ENCODE assay signal across 9 cellular contexts in genomic region chr11:86805873-86806310, GRCh38. TPM values are rescaled to one million over a fixed set of nuclear protein-coding genes. Genes with fewer than 3 reads are reported as not detected.
DNase-seq lines count a peak whose midpoint lies in the region; ATAC-seq and TF ChIP-seq lines count a peak whose summit lies in the region.
"Had no signal": no experiment of that assay in that cellular context is flagged by ENCODE, and none has a peak within 500 bp of the region (broad histone marks: within the 10 kb centered on the region; RNA-seq: fewer than 3 reads in every experiment).

No MANE protein-coding gene starts in this region.

- H3K27me3 ChIP-seq in GM23338 (ENCODE audit: insufficient read depth) = peaks cover 14% of the 10 kb centered on the region
- H3K27me3 ChIP-seq in PC-3 (ENCODE audit: low read length) = no peaks in the 10 kb centered on the region
- no peaks in the 10 kb centered on the region for H3K27me3 ChIP-seq in right lobe of liver

- H3K79me2 ChIP-seq in GM23338 (replicated peaks; ENCODE audit: insufficient read depth) (no peaks in the 10 kb centered on the region), PC-3 (ENCODE audit: low read length) (peaks cover 95% of the 10 kb centered on the region)

- H3K4me2 ChIP-seq in GM23338 (no peak overlapping the region), PC-3 (ENCODE audit: low read length) (peak overlapping the region; percentile 45)

- H3K9me3 Mint-ChIP-seq in GM23338 = no peaks in the 10 kb centered on the region

- no peak overlapping the region for H3K4me3 Mint-ChIP-seq in GM23338

- H3K36me3 ChIP-seq in GM23338 (ENCODE audit: insufficient read depth) (no peaks in the 10 kb centered on the region), PC-3 (ENCODE audit: low read depth, low read length) (peaks cover 12% of the 10 kb centered on the region; the same call in 1 of the 2 replicates), right lobe of liver (no peaks in the 10 kb centered on the region)
- H3K36me3 ChIP-seq: neutrophil had no signal

- H3K27ac ChIP-seq in GM23338 (ENCODE audit: low read depth) (no peak overlapping the region), PC-3 (ENCODE audit: low read length) (peak overlapping the region; percentile 28; the same call in 1 of the 2 replicates), right lobe of liver (no peak overlapping the region)
- H3K27ac ChIP-seq: neutrophil had no signal

- H3K27me3 Mint-ChIP-seq in GM23338 (ENCODE audit: insufficient read depth, low read depth, poor library complexity) = peaks cover 7% of the 10 kb centered on the region

- CTCF ChIA-PET in PC-3 (lab: Charles Lee) = no interaction called here

- ATAC-seq in GM18511 (IDR thresholded peaks at IDR 0.05; ENCODE audit: unreplicated experiment) (peak; percentile 98), GM23338 (no peak), PC-3 (no peak), right lobe of liver (peak; percentile 38 to 61 (median 48))

- H3K4me3 ChIP-seq in GM23338 (no peak overlapping the region), PC-3 (ENCODE audit: low read length) (no peak overlapping the region), right lobe of liver (no peak overlapping the region)

- no peak overlapping the region for H3K9ac ChIP-seq in PC-3 (ENCODE audit: low read length)

- H3K4me1 ChIP-seq in GM23338 (ENCODE audit: insufficient read depth) (peaks cover 18% of the 10 kb centered on the region), PC-3 (ENCODE audit: insufficient read depth, low read length) (peaks cover 38% of the 10 kb centered on the region), right lobe of liver (peaks cover 0 to 4% (median under 1%) of the 10 kb centered on the region in 4 donors)

- H2AFZ ChIP-seq in GM23338 (no peak overlapping the region), PC-3 (ENCODE audit: low read length) (no peak overlapping the region)

- no peaks in the 10 kb centered on the region for H3K9me2 ChIP-seq in GM23338 (ENCODE audit: insufficient read depth)
- H3K9me2 ChIP-seq in PC-3 (replicated peaks; ENCODE audit: low read length) = no peaks in the 10 kb centered on the region

- intact Hi-C loops in PC-3 (cut with micrococcal nuclease) (no loop called here), right lobe of liver (cut with DNase I) (no loop called here)

- no TSS peak for BruUV-seq in PC-3 (replicated peaks; lab: Mats Ljungman, UMichigan)

- peak; percentile 17 for DNase-seq in GM23338 (ENCODE audit: low spot score)
- peak; percentile 41 for DNase-seq in PC-3
- DNase-seq in right lobe of liver = no peak
- DNase-seq in NCI-H526 (lab: John Stamatoyannopoulos, UW) = no peak
- DNase-seq in middle frontal gyrus (ENCODE audit: extremely low spot score, low spot score) = no peak
- no peak for DNase-seq in erythroblast (lab: John Stamatoyannopoulos, UW)
- no peak for DNase-seq in NCI-H187 treated with DMSO at 0.1 percent for 48 hours (lab: John Stamatoyannopoulos, UW)

- H3K4me1 Mint-ChIP-seq in GM23338 = peaks cover 18% of the 10 kb centered on the region

- TF ChIP-seq CTCF in GM23338 (conservative IDR thresholded peaks at IDR 0.05; ENCODE audit: low read depth in 2 of 2) (no peak), PC-3 (conservative IDR thresholded peaks at IDR 0.05; ENCODE audit: low read depth, low read length) (no peak), right lobe of liver (IDR thresholded peaks at IDR 0.05) (no peak)

- H3F3A ChIP-seq in GM23338 (replicated peaks; ENCODE audit: low read depth) (no peaks in the 10 kb centered on the region), PC-3 (ENCODE audit: low read length, unreplicated experiment) (no peaks in the 10 kb centered on the region)

- H3K27ac Mint-ChIP-seq in GM23338 = no peak overlapping the region

- H3K9me3 ChIP-seq in PC-3 (ENCODE audit: low read length) (no peaks in the 10 kb centered on the region), right lobe of liver (no peaks in the 10 kb centered on the region)
- H3K9me3 ChIP-seq: neutrophil had no signal

- WGBS in right lobe of liver (ENCODE audit: insufficient coverage, low coverage, low lambda C conversion rate, missing lambda C conversion rate) = 13% methylated on average over 2 of the region's 2 CpGs

- POLR2A ChIA-PET in PC-3 (lab: Charles Lee; ENCODE audit: unreplicated experiment) = no interaction called here

- H3K36me3 Mint-ChIP-seq in GM23338 (ENCODE audit: low read depth) = no peaks in the 10 kb centered on the region

- TF ChIP-seq POLR2A in right lobe of liver (IDR thresholded peaks at IDR 0.05) (no peak), erythroblast (IDR thresholded peaks at IDR 0.05; ENCODE audit: low read length) (no peak)

- H4K20me1 ChIP-seq in GM23338 (replicated peaks; ENCODE audit: insufficient read depth) (no peaks in the 10 kb centered on the region), PC-3 (ENCODE audit: low read length) (no peaks in the 10 kb centered on the region)

TF ChIP-seq in GM23338, 12 proteins besides CTCF, POLR2A, EP300 and RAD21 (continues in another document):
- TF ChIP-seq REST (IDR thresholded peaks at IDR 0.05; ENCODE audit: unreplicated experiment) (no peak), STAT1 (IDR thresholded peaks at IDR 0.05; ENCODE audit: unreplicated experiment) (no peak), JUNB (IDR thresholded peaks at IDR 0.05; ENCODE audit: unreplicated experiment) (no peak), CREB1 (CRISPR knock-in tag; IDR thresholded peaks at IDR 0.05; ENCODE audit: low read depth) (no peak), ZNF331 (CRISPR knock-in tag; IDR thresholded peaks at IDR 0.05; ENCODE audit: low read depth) (no peak), ZNF114 (CRISPR knock-in tag; IDR thresholded peaks at IDR 0.05) (no peak)

RNA-seq across cellular contexts. Expression of gene PRSS23, which starts 5.5 kb away (rescaled TPM):
- total RNA-seq in GM23338 (2014; rRNA removed; shearing (Covaris generic)) = 4.7 and 9.6 TPM in 2 replicates
- polyA plus RNA-seq in GM23338 (2016; fragmentation: Nextera tagmentation; extraction: Ambion mirVana) = 2.1 and 3.9 TPM in 2 replicates
- total RNA-seq in PC-3 (2014; rRNA removed) (39.0 and 43.2 TPM in 2 replicates), right lobe of liver (10 to 100 TPM in 3 of 6 experiments, 1 to 10 TPM in 3; 6.9 to 17.8 (median 9.4) TPM)

Comparison
In these comparisons a context has a peak if more than half of its experiments do, and no peak if none do; other contexts are left out.
1. ATAC-seq: peak in GM18511 (single experiment) and right lobe of liver (4 of 4); none in GM23338 (single experiment) and PC-3 (single experiment).
2. DNase-seq: peak in GM23338 (single experiment) and PC-3 (single experiment); none in right lobe of liver (0 of 3), NCI-H526 (0 of 2), middle frontal gyrus (single experiment), erythroblast (0 of 2) and NCI-H187 treated with DMSO at 0.1 percent for 48 hours (single experiment).